Comparison of ENCODE assay signal across 19 cellular contexts in genomic region chr6:6001443-6001842, GRCh38. TPM values are rescaled to one million over a fixed set of nuclear protein-coding genes. Genes with fewer than 3 reads are reported as not detected.
DNase-seq lines count a peak whose midpoint lies in the region; ATAC-seq and TF ChIP-seq lines count a peak whose summit lies in the region.
"Had no signal": no experiment of that assay in that cellular context is flagged by ENCODE, and none has a peak within 500 bp of the region (broad histone marks: within the 10 kb centered on the region; RNA-seq: fewer than 3 reads in every experiment).

No MANE protein-coding gene starts in this region.

- peaks cover 7% of the 10 kb centered on the region for H3K9me3 Mint-ChIP-seq in activated CD8-positive, alpha-beta T cell treated with anti-CD3 and anti-CD28 coated beads, Interleukin-2, amount 10 ng/mL, durations not matched to agents 7 days and 5 days (ENCODE audit: insufficient read depth)
- peaks cover 5% of the 10 kb centered on the region for H3K9me3 Mint-ChIP-seq in activated CD8-positive, alpha-beta T cell treated with anti-CD3 and anti-CD28 coated beads for 36 hours
- H3K9me3 Mint-ChIP-seq in activated CD4-positive, alpha-beta memory T cell treated with anti-CD3 and anti-CD28 coated beads for 36 hours = peaks cover 5% of the 10 kb centered on the region
- H3K9me3 Mint-ChIP-seq in Caco-2 (ENCODE audit: unreplicated experiment) = no peaks in the 10 kb centered on the region

- peak overlapping the region; percentile 65 for H3K4me3 ChIP-seq in iPS-18a (ENCODE audit: low read length)
- peak overlapping the region in 4 of 5 donors; percentile 2 to 79 (median 53) for H3K4me3 ChIP-seq in subcutaneous abdominal adipose tissue (ENCODE audit: low read depth in 1 of 5, low read length in 5 of 5)
- H3K4me3 ChIP-seq in tibial nerve = no peak overlapping the region
- H3K4me3 ChIP-seq in Caco-2 (ENCODE audit: low read depth, low read length) = no peak overlapping the region
- H3K4me3 ChIP-seq: A549, mucosa of descending colon had no signal

- 80 to 83% methylated on average over 10 of the region's 10 CpGs for WGBS in tibial nerve, 2 donors

- no peak for ATAC-seq in activated CD8-positive, alpha-beta T cell treated with anti-CD3 and anti-CD28 coated beads, Interleukin-2, amount 10 ng/mL, durations not matched to agents 7 days and 5 days
- ATAC-seq in activated CD8-positive, alpha-beta T cell treated with anti-CD3 and anti-CD28 coated beads for 36 hours = no peak
- ATAC-seq in omental fat pad (ENCODE audit: low FRiP score) = no peak
- ATAC-seq: A549, mucosa of descending colon, Panc1 had no signal

- no peak for DNase-seq in activated CD8-positive, alpha-beta T cell treated with anti-CD3 and anti-CD28 coated beads, Interleukin-2, amount 10 ng/mL, durations not matched to agents 7 days and 5 days
- DNase-seq in activated CD8-positive, alpha-beta T cell treated with anti-CD3 and anti-CD28 coated beads for 36 hours = no peak
- DNase-seq in activated CD4-positive, alpha-beta memory T cell treated with anti-CD3 and anti-CD28 coated beads for 36 hours = no peak
- DNase-seq in tibial nerve (ENCODE audit: low spot score in 2 of 2) (no peak), Caco-2 (no peak), omental fat pad (ENCODE audit: low spot score) (no peak)
- DNase-seq: activated naive CD4-positive, alpha-beta T cell treated with anti-CD3 and anti-CD28 coated beads for 36 hours; brain microvascular endothelial cell; effector memory CD4-positive, alpha-beta T cell; hypothalamus; mucosa of descending colon; NCI-H82; SK-N-SH had no signal

- no TSS peak for BruUV-seq in Caco-2 (replicated peaks; lab: Mats Ljungman, UMichigan)

- peaks cover 40% of the 10 kb centered on the region for H3K4me1 ChIP-seq in iPS-18a (ENCODE audit: control insufficient read depth, low read depth, low read length)
- H3K4me1 ChIP-seq in subcutaneous abdominal adipose tissue (ENCODE audit: control insufficient read depth in 5 of 5, insufficient read depth in 5 of 5, low read length in 5 of 5) = peaks cover 4 to 94% (median 84%) of the 10 kb centered on the region in 5 donors
- H3K4me1 ChIP-seq in tibial nerve = peaks cover 0 to 89% (median 18%) of the 10 kb centered on the region in 4 donors
- peaks cover 9% of the 10 kb centered on the region for H3K4me1 ChIP-seq in Caco-2
- H3K4me1 ChIP-seq: A549 had no signal

- H3K4me3 Mint-ChIP-seq in activated CD8-positive, alpha-beta T cell treated with anti-CD3 and anti-CD28 coated beads, Interleukin-2, amount 10 ng/mL, durations not matched to agents 7 days and 5 days = peak overlapping the region; percentile 75
- no peak overlapping the region for H3K4me3 Mint-ChIP-seq in activated CD8-positive, alpha-beta T cell treated with anti-CD3 and anti-CD28 coated beads for 36 hours
- peak overlapping the region; percentile 6 for H3K4me3 Mint-ChIP-seq in activated CD4-positive, alpha-beta memory T cell treated with anti-CD3 and anti-CD28 coated beads for 36 hours
- H3K4me3 Mint-ChIP-seq in Caco-2 (ENCODE audit: unreplicated experiment) = no peak overlapping the region

- CTCF ChIA-PET in activated CD8-positive, alpha-beta T cell treated with anti-CD3 and anti-CD28 coated beads, Interleukin-2, amount 10 ng/mL, durations not matched to agents 7 days and 5 days (lab: Charles Lee) = interaction anchor here (1.0 kb wide), 2 partner anchors 18 to 21 kb away, joined by 3 to 4 read pairs; no protein-coding TSS in a partner anchor
- CTCF ChIA-PET in activated CD8-positive, alpha-beta T cell treated with anti-CD3 and anti-CD28 coated beads for 36 hours (lab: Charles Lee) = no interaction called here
- CTCF ChIA-PET in activated CD4-positive, alpha-beta memory T cell treated with anti-CD3 and anti-CD28 coated beads for 36 hours (lab: Charles Lee) = interaction anchor here (1.3 kb wide), 1 partner anchor 530 kb away, joined by 3 read pairs; no protein-coding TSS in a partner anchor
- CTCF ChIA-PET in Caco-2 (lab: Charles Lee) = no interaction called here

- peaks cover 85% of the 10 kb centered on the region for H3K4me1 Mint-ChIP-seq in activated CD8-positive, alpha-beta T cell treated with anti-CD3 and anti-CD28 coated beads, Interleukin-2, amount 10 ng/mL, durations not matched to agents 7 days and 5 days (ENCODE audit: low read depth)
- H3K4me1 Mint-ChIP-seq in activated CD8-positive, alpha-beta T cell treated with anti-CD3 and anti-CD28 coated beads for 36 hours (ENCODE audit: low read depth) = peaks cover 70% of the 10 kb centered on the region
- peaks cover 55% of the 10 kb centered on the region for H3K4me1 Mint-ChIP-seq in activated CD4-positive, alpha-beta memory T cell treated with anti-CD3 and anti-CD28 coated beads for 36 hours (ENCODE audit: low read depth)
- H3K4me1 Mint-ChIP-seq in Caco-2 (ENCODE audit: low read depth, unreplicated experiment) = no peaks in the 10 kb centered on the region

- H3K27me3 Mint-ChIP-seq in activated CD8-positive, alpha-beta T cell treated with anti-CD3 and anti-CD28 coated beads, Interleukin-2, amount 10 ng/mL, durations not matched to agents 7 days and 5 days (ENCODE audit: low read depth) = peaks cover 77% of the 10 kb centered on the region
- peaks cover 90% of the 10 kb centered on the region for H3K27me3 Mint-ChIP-seq in activated CD8-positive, alpha-beta T cell treated with anti-CD3 and anti-CD28 coated beads for 36 hours
- H3K27me3 Mint-ChIP-seq in activated CD4-positive, alpha-beta memory T cell treated with anti-CD3 and anti-CD28 coated beads for 36 hours = peaks cover 86% of the 10 kb centered on the region
- H3K27me3 Mint-ChIP-seq in Caco-2 (ENCODE audit: insufficient read depth, unreplicated experiment) = peaks cover 26% of the 10 kb centered on the region

- TF ChIP-seq CTCF in activated CD8-positive, alpha-beta T cell treated with anti-CD3 and anti-CD28 coated beads for 36 hours (IDR thresholded peaks at IDR 0.05) = no peak
- no peak for TF ChIP-seq CTCF in tibial nerve (IDR thresholded peaks at IDR 0.05)
- TF ChIP-seq CTCF in Caco-2 (IDR thresholded peaks at IDR 0.05; ENCODE audit: insufficient read depth in 1 of 2, low read depth in 1 of 2, low read length in 1 of 2, severe bottlenecking in 1 of 2, unreplicated experiment in 1 of 2) = no peak
- no peak for TF ChIP-seq CTCF in omental fat pad (IDR thresholded peaks at IDR 0.05)

- H3K27ac ChIP-seq in iPS-18a (ENCODE audit: low read length) = no peak overlapping the region
- peak overlapping the region; percentile 30 for H3K27ac ChIP-seq in subcutaneous abdominal adipose tissue (ENCODE audit: low read depth, low read length)
- H3K27ac ChIP-seq in tibial nerve = peak overlapping the region in 1 of 4 donors; percentile 95
- H3K27ac ChIP-seq: A549, brain microvascular endothelial cell, VCaP had no signal

- H3K9me3 ChIP-seq in iPS-18a (ENCODE audit: control insufficient read depth, low read depth, low read length) (no peaks in the 10 kb centered on the region), subcutaneous abdominal adipose tissue (ENCODE audit: control insufficient read depth in 5 of 5, low read length in 5 of 5) (no peaks in the 10 kb centered on the region), tibial nerve (no peaks in the 10 kb centered on the region), Caco-2 (no peaks in the 10 kb centered on the region)
- H3K9me3 ChIP-seq: A549, mucosa of descending colon, SK-N-SH had no signal

- intact Hi-C loops in activated CD8-positive, alpha-beta T cell treated with anti-CD3 and anti-CD28 coated beads for 36 hours (cut with micrococcal nuclease) = no loop called here
- intact Hi-C loops in activated CD4-positive, alpha-beta memory T cell treated with anti-CD3 and anti-CD28 coated beads for 36 hours (cut with micrococcal nuclease) = loop anchor here (10.0 kb wide), 2 partner anchors 187 to 513 kb away; no protein-coding TSS in a partner anchor
- intact Hi-C loops in Caco-2 (cut with micrococcal nuclease; ENCODE audit: unreplicated experiment) = no loop called here

- H3K9ac ChIP-seq in iPS-18a (ENCODE audit: low read length) (no peak overlapping the region), subcutaneous abdominal adipose tissue (ENCODE audit: low read length in 5 of 5) (no peak overlapping the region)
- H3K9ac ChIP-seq: SK-N-SH had no signal

- H3K36me3 ChIP-seq in iPS-18a (ENCODE audit: control insufficient read depth, low read depth, low read length) (no peaks in the 10 kb centered on the region), subcutaneous abdominal adipose tissue (ENCODE audit: control insufficient read depth in 5 of 5, insufficient read depth in 5 of 5, low read length in 5 of 5) (peaks cover 0 to 6% (median 0%) of the 10 kb centered on the region in 5 donors), tibial nerve (no peaks in the 10 kb centered on the region), Caco-2 (ENCODE audit: control insufficient read depth, insufficient read depth, low read length) (no peaks in the 10 kb centered on the region)
- H3K36me3 ChIP-seq: brain microvascular endothelial cell had no signal

- peaks cover 54% of the 10 kb centered on the region for H3K36me3 Mint-ChIP-seq in activated CD8-positive, alpha-beta T cell treated with anti-CD3 and anti-CD28 coated beads, Interleukin-2, amount 10 ng/mL, durations not matched to agents 7 days and 5 days (ENCODE audit: low read depth)
- H3K36me3 Mint-ChIP-seq in activated CD8-positive, alpha-beta T cell treated with anti-CD3 and anti-CD28 coated beads for 36 hours (ENCODE audit: low read depth) = peaks cover 12% of the 10 kb centered on the region
- peaks cover 21% of the 10 kb centered on the region for H3K36me3 Mint-ChIP-seq in activated CD4-positive, alpha-beta memory T cell treated with anti-CD3 and anti-CD28 coated beads for 36 hours
- peaks cover under 1% of the 10 kb centered on the region for H3K36me3 Mint-ChIP-seq in Caco-2 (ENCODE audit: insufficient read depth, unreplicated experiment)

- H3K27ac Mint-ChIP-seq in activated CD8-positive, alpha-beta T cell treated with anti-CD3 and anti-CD28 coated beads, Interleukin-2, amount 10 ng/mL, durations not matched to agents 7 days and 5 days = peak overlapping the region; percentile 11
- H3K27ac Mint-ChIP-seq in activated CD8-positive, alpha-beta T cell treated with anti-CD3 and anti-CD28 coated beads for 36 hours = no peak overlapping the region
- H3K27ac Mint-ChIP-seq in activated CD4-positive, alpha-beta memory T cell treated with anti-CD3 and anti-CD28 coated beads for 36 hours = peak overlapping the region; percentile 32
- H3K27ac Mint-ChIP-seq in Caco-2 (ENCODE audit: unreplicated experiment) = no peak overlapping the region
- H3K27ac Mint-ChIP-seq: activated naive CD4-positive, alpha-beta T cell treated with anti-CD3 and anti-CD28 coated beads for 36 hours; CD14-positive monocyte had no signal

- peaks cover 100% of the 10 kb centered on the region for H3K27me3 ChIP-seq in iPS-18a (ENCODE audit: control insufficient read depth, insufficient read depth, low read length)
- H3K27me3 ChIP-seq in subcutaneous abdominal adipose tissue (ENCODE audit: control insufficient read depth in 5 of 5, insufficient read depth in 4 of 5, low read length in 5 of 5) = peaks cover 0 to 39% (median 15%) of the 10 kb centered on the region in 5 donors
- peaks cover 0 to 92% of the 10 kb centered on the region in 2 donors for H3K27me3 ChIP-seq in tibial nerve
- no peaks in the 10 kb centered on the region for H3K27me3 ChIP-seq in Caco-2 (replicated peaks; ENCODE audit: control insufficient read depth, insufficient read depth, low read length)
- H3K27me3 ChIP-seq: brain microvascular endothelial cell had no signal

- no peak for TF ChIP-seq EP300 in tibial nerve (IDR thresholded peaks at IDR 0.05)

- POLR2A ChIA-PET in activated CD8-positive, alpha-beta T cell treated with anti-CD3 and anti-CD28 coated beads, Interleukin-2, amount 10 ng/mL, durations not matched to agents 7 days and 5 days (lab: Charles Lee) = no interaction called here
- POLR2A ChIA-PET in activated CD8-positive, alpha-beta T cell treated with anti-CD3 and anti-CD28 coated beads for 36 hours (lab: Charles Lee) = no interaction called here
- POLR2A ChIA-PET in activated CD4-positive, alpha-beta memory T cell treated with anti-CD3 and anti-CD28 coated beads for 36 hours (lab: Charles Lee) = no interaction called here
- POLR2A ChIA-PET in Caco-2 (lab: Charles Lee) = no interaction called here

- TF ChIP-seq POLR2A in tibial nerve (IDR thresholded peaks at IDR 0.05) = no peak

RNA-seq across cellular contexts. Expression of gene NRN1, which starts 5.3 kb away (rescaled TPM):
- total RNA-seq in activated CD8-positive, alpha-beta T cell treated with anti-CD3 and anti-CD28 coated beads, Interleukin-2, amount 10 ng/mL, durations not matched to agents 7 days and 5 days = 10 to 100 TPM; 13.3 to 15.3 TPM
- total RNA-seq in activated CD8-positive, alpha-beta T cell treated with anti-CD3 and anti-CD28 coated beads for 36 hours = 1 to 10 TPM; 5.9 to 7.1 TPM
- 1 to 10 TPM in 1 of 2 experiments, under 1 TPM in 1; 1.00 to 1.3 TPM for total RNA-seq in activated CD4-positive, alpha-beta memory T cell treated with anti-CD3 and anti-CD28 coated beads for 36 hours
- total RNA-seq in tibial nerve (10 to 100 TPM; 39.0 to 69.0 (median 54.0) TPM), Caco-2 (2022) (not detected in 2 replicates), omental fat pad (10 to 100 TPM in 3 of 4 donors, 1 to 10 TPM in 1; 7.2 to 35.9 (median 18.7) TPM)

Comparison
In these comparisons a context has a peak if more than half of its experiments do, and no peak if none do; other contexts are left out.
1. H3K27ac Mint-ChIP-seq: peak in activated CD8-positive, alpha-beta T cell treated with anti-CD3 and anti-CD28 coated beads, Interleukin-2, amount 10 ng/mL, durations not matched to agents 7 days and 5 days (single experiment) and activated CD4-positive, alpha-beta memory T cell treated with anti-CD3 and anti-CD28 coated beads for 36 hours (single experiment); none in activated CD8-positive, alpha-beta T cell treated with anti-CD3 and anti-CD28 coated beads for 36 hours (single experiment) and Caco-2 (single experiment).
2. H3K4me3 Mint-ChIP-seq: peak in activated CD8-positive, alpha-beta T cell treated with anti-CD3 and anti-CD28 coated beads, Interleukin-2, amount 10 ng/mL, durations not matched to agents 7 days and 5 days (single experiment) and activated CD4-positive, alpha-beta memory T cell treated with anti-CD3 and anti-CD28 coated beads for 36 hours (single experiment); none in activated CD8-positive, alpha-beta T cell treated with anti-CD3 and anti-CD28 coated beads for 36 hours (single experiment) and Caco-2 (single experiment).
3. CTCF ChIA-PET loops: an anchor here in activated CD8-positive, alpha-beta T cell treated with anti-CD3 and anti-CD28 coated beads, Interleukin-2, amount 10 ng/mL, durations not matched to agents 7 days and 5 days (1.0 kb wide) and activated CD4-positive, alpha-beta memory T cell treated with anti-CD3 and anti-CD28 coated beads for 36 hours (1.3 kb wide); none called in activated CD8-positive, alpha-beta T cell treated with anti-CD3 and anti-CD28 coated beads for 36 hours and Caco-2.
4. H3K4me3 ChIP-seq: peak in iPS-18a (single experiment) and subcutaneous abdominal adipose tissue (4 of 5); none in tibial nerve (0 of 4) and Caco-2 (single experiment).